Comparison of ENCODE assay signal across 24 cellular contexts in the genomic region with DNA sequence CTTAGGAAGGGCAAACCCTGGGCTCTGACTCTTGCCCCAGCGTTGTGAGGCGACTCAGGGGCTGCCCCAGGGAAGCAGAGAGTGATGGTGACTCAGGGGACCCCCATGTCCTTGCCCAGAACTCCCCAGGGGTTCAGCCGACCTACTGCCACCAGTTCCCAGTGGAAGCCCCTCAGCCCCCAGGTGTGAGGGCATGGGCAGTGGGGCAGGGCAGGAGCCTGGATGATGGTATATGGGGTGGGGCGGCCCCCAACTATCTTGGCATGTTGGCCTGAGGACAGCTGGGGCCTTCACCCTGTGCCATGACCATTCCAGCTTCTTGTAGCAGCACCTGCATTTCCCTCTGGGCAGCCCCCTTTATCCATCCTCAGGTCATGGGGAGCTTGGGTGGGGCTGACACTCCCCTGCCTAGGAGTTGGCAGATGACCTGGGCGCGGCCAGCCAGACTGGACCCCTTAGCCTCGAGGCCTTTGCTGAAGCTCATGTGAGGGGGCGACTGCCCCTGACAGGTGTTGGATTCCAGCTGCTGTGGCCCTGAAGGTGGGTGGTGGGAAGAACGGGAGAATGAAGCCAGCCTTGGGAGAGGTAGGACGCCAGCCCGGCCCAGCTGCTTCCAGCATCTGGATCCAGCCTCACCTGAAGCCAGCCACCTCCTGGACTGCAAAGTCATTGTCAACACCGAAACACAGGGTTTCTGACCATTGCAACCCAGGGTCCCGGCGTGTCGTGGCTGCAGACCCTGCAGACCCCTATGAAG. TPM values are rescaled to one million over a fixed set of nuclear protein-coding genes. Genes with fewer than 3 reads are reported as not detected.
DNase-seq lines count a peak whose midpoint lies in the region; ATAC-seq, FAIRE-seq and TF ChIP-seq lines count a peak whose summit lies in the region.
"Had no signal": no experiment of that assay in that cellular context is flagged by ENCODE, and none has a peak within 500 bp of the region (broad histone marks: within the 10 kb centered on the region; RNA-seq: fewer than 3 reads in every experiment).

No MANE protein-coding gene starts in this region.

- H3K27me3 ChIP-seq in KMS-11 (ENCODE audit: insufficient read depth, low read depth) (peaks cover 21% of the 10 kb centered on the region), K562 (ENCODE audit: control insufficient read depth in 2 of 2, insufficient read depth in 2 of 2, low read length in 2 of 2) (no peaks in the 10 kb centered on the region)

- H3K27ac ChIP-seq in KMS-11 (no peak overlapping the region), K562 (ENCODE audit: extremely low read depth, low read depth, low read length) (no peak overlapping the region)
- H3K27ac ChIP-seq: stomach, tibial nerve had no signal

- H3K4me2 ChIP-seq in KMS-11 (peak overlapping the region; percentile 71; the same call in 1 of the 2 replicates), K562 (ENCODE audit: insufficient read depth, low read length) (no peak overlapping the region)

- no peaks in the 10 kb centered on the region for H3K9me3 ChIP-seq in K562 (replicated peaks; ENCODE audit: control insufficient read depth, insufficient read depth, low read depth, low read length)
- H3K9me3 ChIP-seq: mucosa of descending colon, stomach, tibial nerve had no signal

- no peaks in the 10 kb centered on the region for H3K36me3 Mint-ChIP-seq in stimulated activated naive B cell treated with anti-CD40 and anti-IgM and Interleukin-4, amounts not matched to agents 10 μg/mL and 1 μg/mL and 100 μg/mL, for 72 hours
- H3K36me3 Mint-ChIP-seq: activated naive CD8-positive, alpha-beta T cell treated with anti-CD3 and anti-CD28 coated beads for 36 hours; CD8-positive, alpha-beta memory T cell; WTC11 had no signal

- no peaks in the 10 kb centered on the region for H3K9me3 Mint-ChIP-seq in stimulated activated naive B cell treated with anti-CD40 and anti-IgM and Interleukin-4, amounts not matched to agents 10 μg/mL and 1 μg/mL and 100 μg/mL, for 72 hours
- H3K9me3 Mint-ChIP-seq: activated naive CD8-positive, alpha-beta T cell treated with anti-CD3 and anti-CD28 coated beads for 36 hours; activated T-helper 17 cell treated with anti-CD3 and anti-CD28 coated beads, Interleukin-2, amount 50 U/mL, for 72 hours; CD8-positive, alpha-beta memory T cell; nephron progenitor cell; WTC11 had no signal

- H3K79me2 ChIP-seq in KMS-11 (ENCODE audit: insufficient read depth, low read depth), result no peaks in the 10 kb centered on the region
- no peaks in the 10 kb centered on the region; the same call in 2 of the 3 replicates for H3K79me2 ChIP-seq in K562 (ENCODE audit: control insufficient read depth, insufficient read depth, low read length)

- DNase-seq in K562 (ENCODE audit: extremely low read depth in 1 of 4, low spot score in 3 of 4) (no peak), NCI-H1048 (lab: John Stamatoyannopoulos, UW) (no peak)
- DNase-seq in stimulated activated naive B cell treated with anti-CD40 and anti-IgM and Interleukin-4, amounts not matched to agents 10 μg/mL and 1 μg/mL and 100 μg/mL, for 72 hours, result no peak
- DNase-seq: activated CD4-positive, alpha-beta T cell treated with anti-CD3 and anti-CD28 coated beads, Interleukin-2, amount 50 U/mL, for 48 hours; activated CD8-positive, alpha-beta memory T cell treated with anti-CD3 and anti-CD28 coated beads, Interleukin-2, amount 50 U/mL, for 48 hours; activated naive CD8-positive, alpha-beta T cell treated with anti-CD3 and anti-CD28 coated beads for 36 hours; CD8-positive, alpha-beta memory T cell; cerebellar nuclear complex; head of caudate nucleus; NCI-H146; NCI-H446 treated with DMSO at 0.1 percent for 48 hours; nephron progenitor cell; PC-3; SHP77 treated with DMSO at 0.1 percent for 48 hours; stomach had no signal

- no peak overlapping the region for H3K27ac Mint-ChIP-seq in stimulated activated naive B cell treated with anti-CD40 and anti-IgM and Interleukin-4, amounts not matched to agents 10 μg/mL and 1 μg/mL and 100 μg/mL, for 72 hours
- H3K27ac Mint-ChIP-seq: activated naive CD8-positive, alpha-beta T cell treated with anti-CD3 and anti-CD28 coated beads for 36 hours; activated T-helper 17 cell treated with anti-CD3 and anti-CD28 coated beads, Interleukin-2, amount 50 U/mL, for 72 hours; nephron progenitor cell; progenitor cell of endocrine pancreas; WTC11 had no signal

- FAIRE-seq in K562 (lab: Jason Lieb, UNC), result no peak
- FAIRE-seq: astrocyte had no signal

- TF ChIP-seq EP300 in K562 (IDR thresholded peaks at IDR 0.05; ENCODE audit: low read length), result no peak

- in situ Hi-C loops in K562 (cut with MboI), result no loop called here

- peaks cover 6 to 19% of the 10 kb centered on the region in 2 donors for H3K27me3 Mint-ChIP-seq in stimulated activated naive B cell treated with anti-CD40 and anti-IgM and Interleukin-4, amounts not matched to agents 10 μg/mL and 1 μg/mL and 100 μg/mL, for 72 hours
- H3K27me3 Mint-ChIP-seq: activated T-helper 17 cell treated with anti-CD3 and anti-CD28 coated beads, Interleukin-2, amount 50 U/mL, for 72 hours had no signal

- H3K4me1 Mint-ChIP-seq in stimulated activated naive B cell treated with anti-CD40 and anti-IgM and Interleukin-4, amounts not matched to agents 10 μg/mL and 1 μg/mL and 100 μg/mL, for 72 hours, result peaks cover 20 to 36% of the 10 kb centered on the region in 2 donors

- H3K4me3 ChIP-seq in KMS-11 (IDR thresholded peaks at IDR 0.05; ENCODE audit: insufficient read depth, low read depth, low read length) (no peak overlapping the region), K562 (no peak overlapping the region)
- H3K4me3 ChIP-seq: lung, mucosa of descending colon, tibial nerve had no signal

- peak overlapping the region; percentile 8; the same call in 1 of the 2 replicates for H3K9ac ChIP-seq in KMS-11
- H3K9ac ChIP-seq in K562 (ENCODE audit: insufficient read depth in 1 of 2, low read depth in 2 of 2, low read length in 2 of 2), result peak overlapping the region in 1 of 2 experiments; percentile 73; a peak in 2 of 4 replicates

- CTCF ChIA-PET in K562 (lab: Yijun Ruan, JAX; ENCODE audit: low intra/inter-chr PET ratio), result no interaction called here

- no peak for TF ChIP-seq POLR2A in K562 (conservative IDR thresholded peaks at IDR 0.05)

- intact Hi-C loops in K562 (cut with micrococcal nuclease), result no loop called here

- H4K20me1 ChIP-seq in KMS-11 (ENCODE audit: insufficient read depth), result no peaks in the 10 kb centered on the region
- no peaks in the 10 kb centered on the region; the same call in 1 of the 2 replicates for H4K20me1 ChIP-seq in K562 (replicated peaks; ENCODE audit: control insufficient read depth, insufficient read depth, low read length)

- ATAC-seq in K562 (no peak), GM18861 (IDR thresholded peaks at IDR 0.05; ENCODE audit: unreplicated experiment) (no peak)
- ATAC-seq in stimulated activated naive B cell treated with anti-CD40 and anti-IgM and Interleukin-4, amounts not matched to agents 10 μg/mL and 1 μg/mL and 100 μg/mL, for 72 hours (replicated peaks), result no peak
- ATAC-seq: activated T-helper 17 cell treated with anti-CD3 and anti-CD28 coated beads, Interleukin-2, amount 50 U/mL, for 72 hours; mucosa of descending colon; PC-3; WTC11 had no signal

- H3K4me1 ChIP-seq in KMS-11 (ENCODE audit: low read depth, poor library complexity, severe bottlenecking), result peaks cover 32% of the 10 kb centered on the region
- H3K4me1 ChIP-seq in K562 (replicated peaks in 1 of 2; ENCODE audit: control insufficient read depth in 2 of 2, insufficient read depth in 2 of 2, low read length in 2 of 2), result peaks cover 19 to 91% of the 10 kb centered on the region in 2 experiments; a peak in 4 of 5 replicates

- 58% methylated on average over 15 of the region's 15 CpGs for WGBS in K562 (ENCODE audit: insufficient coverage, low coverage, missing lambda C conversion rate)

- no peak for TF ChIP-seq RAD21 in K562 (CRISPR knock-in tag; conservative IDR thresholded peaks at IDR 0.05 in 1 of 2, IDR thresholded peaks at IDR 0.05 in 1 of 2)

- POLR2A ChIA-PET in K562 (lab: Yijun Ruan, JAX), result interaction anchor here (0.5 to 5.9 kb wide), 6 partner anchors 8 to 97 kb away, joined by 3 to 61 read pairs (median 3); a partner anchor contains a TSS

- H3K9me1 ChIP-seq in K562 (ENCODE audit: control insufficient read depth, insufficient read depth, low read length), result no peaks in the 10 kb centered on the region

- H2AFZ ChIP-seq in KMS-11 (ENCODE audit: low read depth), result peak overlapping the region; percentile 51; the same call in 1 of the 2 replicates
- H2AFZ ChIP-seq in K562 (ENCODE audit: low read depth, low read length), result no peak overlapping the region

- TF ChIP-seq CTCF in KMS-11 (conservative IDR thresholded peaks at IDR 0.05; ENCODE audit: low read depth, low read length) (no peak), K562 (IDR thresholded peaks at IDR 0.05 in 2 of 3, conservative IDR thresholded peaks at IDR 0.05 in 1 of 3; ENCODE audit: insufficient read depth in 2 of 3, low read depth in 1 of 3, low read length in 3 of 3) (no peak)

- H3K36me3 ChIP-seq in KMS-11 (ENCODE audit: insufficient read depth) (no peaks in the 10 kb centered on the region), K562 (ENCODE audit: control insufficient read depth, insufficient read depth, low read length) (no peaks in the 10 kb centered on the region)
- H3K36me3 ChIP-seq: stomach, tibial nerve had no signal

- BruUV-seq in K562 (replicated peaks; lab: Mats Ljungman, UMichigan), result no TSS peak

- peak overlapping the region; percentile 44 to 69 for H3K4me3 Mint-ChIP-seq in stimulated activated naive B cell treated with anti-CD40 and anti-IgM and Interleukin-4, amounts not matched to agents 10 μg/mL and 1 μg/mL and 100 μg/mL, for 72 hours
- H3K4me3 Mint-ChIP-seq: activated naive CD8-positive, alpha-beta T cell treated with anti-CD3 and anti-CD28 coated beads for 36 hours; nephron progenitor cell had no signal

RNA-seq across cellular contexts. Expression of a gene that starts 1.8 kb away (rescaled TPM):
- 0.83 and 3.0 TPM in 2 replicates for total RNA-seq in K562 (2011; cell fraction: chromatin; rRNA removed; ENCODE audit: low replicate concordance)
- total RNA-seq in K562 (2011; cell fraction: nucleolus; rRNA removed), result 3.7 and 4.7 TPM in 2 replicates
- 2.1 and 4.0 TPM in 2 replicates for total RNA-seq in K562 (2011; cell fraction: nucleoplasm; rRNA removed)
- 2.2 and 3.1 TPM in 2 replicates for total RNA-seq in K562 (2014; rRNA removed)
- total RNA-seq in K562 (2014; rRNA removed; fragmentation: Illumina TruSeq; extraction: Trizol), result 0.29 TPM in 1 of 2 replicates, not detected in the other
- 2.9 and 3.8 TPM in 2 replicates for total RNA-seq in K562 (2015; rRNA removed; fragmentation: Illumina TruSeq; extraction: Trizol)
- total RNA-seq in K562 (2021), result 6.3 and 7.7 TPM in 2 replicates
- polyA plus RNA-seq in K562 (2011; rRNA removed), result 1.4 and 2.3 TPM in 2 replicates
- 4.3 and 18.6 TPM in 2 replicates for polyA plus RNA-seq in K562 (2011; cell fraction: cytosol; rRNA removed)
- 2.5 and 5.4 TPM in 2 replicates for polyA plus RNA-seq in K562 (2011; cell fraction: nucleus; rRNA removed)
- polyA plus RNA-seq in K562 (2012), result 6.7 and 7.8 TPM in 2 replicates
- 1.6 and 4.4 TPM in 2 replicates for polyA plus RNA-seq in K562 (2014; fragmentation: Illumina TruSeq; extraction: Trizol)
- polyA plus RNA-seq in K562 (2014; fragmentation: Nextera tagmentation; extraction: Ambion mirVana), result under 1 TPM; 0.08 to 0.11 TPM
- polyA plus RNA-seq in K562 (2014; rRNA removed), result 3.2 and 5.5 TPM in 2 replicates
- polyA minus RNA-seq in K562 (2011; rRNA and poly(A)+ RNA removed), result 0.45 and 1.0 TPM in 2 replicates
- polyA minus RNA-seq in K562 (2011; cell fraction: cytosol; rRNA and poly(A)+ RNA removed), result 7.0 and 9.5 TPM in 2 replicates
- polyA minus RNA-seq in K562 (2011; cell fraction: nucleus; rRNA and poly(A)+ RNA removed), result 2.7 and 3.0 TPM in 2 replicates

RNA-seq across cellular contexts. Expression of a gene that starts 13.6 kb away (rescaled TPM):
- total RNA-seq in K562 (2011; cell fraction: chromatin; rRNA removed; ENCODE audit: low replicate concordance), result 59.7 and 195 TPM in 2 replicates
- total RNA-seq in K562 (2011; cell fraction: nucleolus; rRNA removed), result 141 and 146 TPM in 2 replicates
- 57.8 and 65.2 TPM in 2 replicates for total RNA-seq in K562 (2011; cell fraction: nucleoplasm; rRNA removed)
- total RNA-seq in K562 (2014; rRNA removed) (13.1 and 18.6 TPM in 2 replicates), K562 (2014; rRNA removed; fragmentation: Illumina TruSeq; extraction: Trizol) (0.48 and 0.62 TPM in 2 replicates), K562 (2015; rRNA removed; fragmentation: Illumina TruSeq; extraction: Trizol) (3.1 and 4.9 TPM in 2 replicates), K562 (2021) (17.0 and 17.2 TPM in 2 replicates)
- polyA plus RNA-seq in K562 (2011; rRNA removed) (6.6 and 10.1 TPM in 2 replicates), K562 (2014; fragmentation: Illumina TruSeq; extraction: Trizol) (0.80 and 1.4 TPM in 2 replicates), K562 (2014; fragmentation: Nextera tagmentation; extraction: Ambion mirVana) (under 1 TPM in 1 of 2 experiments, not detected in 1; 0.04 TPM), K562 (2014; rRNA removed) (12.0 and 16.8 TPM in 2 replicates)
- 9.9 and 25.0 TPM in 2 replicates for polyA plus RNA-seq in K562 (2011; cell fraction: cytosol; rRNA removed)
- 105 and 181 TPM in 2 replicates for polyA plus RNA-seq in K562 (2011; cell fraction: nucleus; rRNA removed)
- polyA plus RNA-seq in K562 (2012), result 16.8 and 55.2 TPM in 2 replicates
- polyA minus RNA-seq in K562 (2011; rRNA and poly(A)+ RNA removed), result 4.4 and 5.2 TPM in 2 replicates
- polyA minus RNA-seq in K562 (2011; cell fraction: cytosol; rRNA and poly(A)+ RNA removed), result 7.8 and 14.8 TPM in 2 replicates
- 40.3 and 45.4 TPM in 2 replicates for polyA minus RNA-seq in K562 (2011; cell fraction: nucleus; rRNA and poly(A)+ RNA removed)

RNA-seq across cellular contexts. Expression of a gene that starts 27.1 kb away (rescaled TPM):
- total RNA-seq in K562 (2011; cell fraction: chromatin; rRNA removed; ENCODE audit: low replicate concordance), result 158 and 318 TPM in 2 replicates
- total RNA-seq in K562 (2011; cell fraction: nucleolus; rRNA removed), result 177 TPM in 2 replicates
- 165 and 176 TPM in 2 replicates for total RNA-seq in K562 (2011; cell fraction: nucleoplasm; rRNA removed)
- total RNA-seq in K562 (2014; rRNA removed), result 157 and 175 TPM in 2 replicates
- 75.3 and 77.6 TPM in 2 replicates for total RNA-seq in K562 (2014; rRNA removed; fragmentation: Illumina TruSeq; extraction: Trizol)
- total RNA-seq in K562 (2015; rRNA removed; fragmentation: Illumina TruSeq; extraction: Trizol), result 79.3 and 80.4 TPM in 2 replicates
- total RNA-seq in K562 (2021), result 185 and 187 TPM in 2 replicates
- polyA plus RNA-seq in K562 (2011; rRNA removed), result 77.5 and 94.6 TPM in 2 replicates
- 108 and 136 TPM in 2 replicates for polyA plus RNA-seq in K562 (2011; cell fraction: cytosol; rRNA removed)
- polyA plus RNA-seq in K562 (2011; cell fraction: nucleus; rRNA removed), result 118 and 152 TPM in 2 replicates
- 185 and 187 TPM in 2 replicates for polyA plus RNA-seq in K562 (2012)
- polyA plus RNA-seq in K562 (2014; fragmentation: Illumina TruSeq; extraction: Trizol), result 184 and 187 TPM in 2 replicates
- polyA plus RNA-seq in K562 (2014; fragmentation: Nextera tagmentation; extraction: Ambion mirVana), result 10 to 100 TPM; 70.8 to 90.8 TPM
- polyA plus RNA-seq in K562 (2014; rRNA removed), result 201 and 217 TPM in 2 replicates
- 79.6 and 115 TPM in 2 replicates for polyA minus RNA-seq in K562 (2011; rRNA and poly(A)+ RNA removed)
- 73.7 and 101 TPM in 2 replicates for polyA minus RNA-seq in K562 (2011; cell fraction: cytosol; rRNA and poly(A)+ RNA removed)
- 42.8 and 44.6 TPM in 2 replicates for polyA minus RNA-seq in K562 (2011; cell fraction: nucleus; rRNA and poly(A)+ RNA removed)

RNA-seq across cellular contexts. Expression of a gene that starts 30.2 kb away (rescaled TPM):
- total RNA-seq in K562 (2011; cell fraction: chromatin; rRNA removed; ENCODE audit: low replicate concordance), result 1.7 and 4.4 TPM in 2 replicates
- 4.9 and 5.5 TPM in 2 replicates for total RNA-seq in K562 (2011; cell fraction: nucleolus; rRNA removed)
- total RNA-seq in K562 (2011; cell fraction: nucleoplasm; rRNA removed), result 1.3 and 2.1 TPM in 2 replicates
- 0.65 and 1.2 TPM in 2 replicates for total RNA-seq in K562 (2014; rRNA removed)
- not detected in 2 replicates for total RNA-seq in K562 (2014; rRNA removed; fragmentation: Illumina TruSeq; extraction: Trizol)
- not detected in 2 replicates for total RNA-seq in K562 (2015; rRNA removed; fragmentation: Illumina TruSeq; extraction: Trizol)
- total RNA-seq in K562 (2021), result 0.38 and 1.3 TPM in 2 replicates
- polyA plus RNA-seq in K562 (2011; rRNA removed), result 0.30 and 0.45 TPM in 2 replicates
- 0.27 and 1.3 TPM in 2 replicates for polyA plus RNA-seq in K562 (2011; cell fraction: cytosol; rRNA removed)
- polyA plus RNA-seq in K562 (2011; cell fraction: nucleus; rRNA removed), result 2.7 and 9.6 TPM in 2 replicates
- polyA plus RNA-seq in K562 (2012), result 0.83 and 2.5 TPM in 2 replicates
- polyA plus RNA-seq in K562 (2014; fragmentation: Illumina TruSeq; extraction: Trizol), result not detected in 2 replicates
- not detected for polyA plus RNA-seq in K562 (2014; fragmentation: Nextera tagmentation; extraction: Ambion mirVana)
- 0.28 and 0.80 TPM in 2 replicates for polyA plus RNA-seq in K562 (2014; rRNA removed)
- polyA minus RNA-seq in K562 (2011; rRNA and poly(A)+ RNA removed), result not detected in 2 replicates
- polyA minus RNA-seq in K562 (2011; cell fraction: cytosol; rRNA and poly(A)+ RNA removed), result not detected in 2 replicates
- 0.44 and 2.0 TPM in 2 replicates for polyA minus RNA-seq in K562 (2011; cell fraction: nucleus; rRNA and poly(A)+ RNA removed)

RNA-seq across cellular contexts. Expression of a gene that starts 57.1 kb away (rescaled TPM):
- total RNA-seq in K562 (2011; cell fraction: chromatin; rRNA removed; ENCODE audit: low replicate concordance), result 24.3 and 27.2 TPM in 2 replicates
- 12.2 and 15.8 TPM in 2 replicates for total RNA-seq in K562 (2011; cell fraction: nucleolus; rRNA removed)
- total RNA-seq in K562 (2011; cell fraction: nucleoplasm; rRNA removed), result 12.0 TPM in 2 replicates
- total RNA-seq in K562 (2014; rRNA removed) (28.3 and 29.8 TPM in 2 replicates), K562 (2014; rRNA removed; fragmentation: Illumina TruSeq; extraction: Trizol) (13.3 and 18.5 TPM in 2 replicates), K562 (2015; rRNA removed; fragmentation: Illumina TruSeq; extraction: Trizol) (18.6 and 19.5 TPM in 2 replicates), K562 (2021) (27.7 and 34.7 TPM in 2 replicates)
- polyA plus RNA-seq in K562 (2011; rRNA removed) (6.2 and 6.5 TPM in 2 replicates), K562 (2014; fragmentation: Illumina TruSeq; extraction: Trizol) (50.8 and 52.2 TPM in 2 replicates), K562 (2014; fragmentation: Nextera tagmentation; extraction: Ambion mirVana) (1 to 10 TPM; 2.8 to 3.1 TPM), K562 (2014; rRNA removed) (33.1 and 42.2 TPM in 2 replicates)
- 6.4 and 10.3 TPM in 2 replicates for polyA plus RNA-seq in K562 (2011; cell fraction: cytosol; rRNA removed)
- polyA plus RNA-seq in K562 (2011; cell fraction: nucleus; rRNA removed), result 28.0 and 40.4 TPM in 2 replicates
- polyA plus RNA-seq in K562 (2012), result 42.4 and 48.6 TPM in 2 replicates
- 2.8 and 3.3 TPM in 2 replicates for polyA minus RNA-seq in K562 (2011; rRNA and poly(A)+ RNA removed)
- 5.3 and 6.9 TPM in 2 replicates for polyA minus RNA-seq in K562 (2011; cell fraction: cytosol; rRNA and poly(A)+ RNA removed)
- polyA minus RNA-seq in K562 (2011; cell fraction: nucleus; rRNA and poly(A)+ RNA removed), result 3.8 and 5.3 TPM in 2 replicates
